Comparison of ENCODE assay signal across 1 cellular context in genomic region chr19:55383789-55384575, GRCh38.
TF ChIP-seq lines count a peak whose summit lies in the region.

A gene with protein sequence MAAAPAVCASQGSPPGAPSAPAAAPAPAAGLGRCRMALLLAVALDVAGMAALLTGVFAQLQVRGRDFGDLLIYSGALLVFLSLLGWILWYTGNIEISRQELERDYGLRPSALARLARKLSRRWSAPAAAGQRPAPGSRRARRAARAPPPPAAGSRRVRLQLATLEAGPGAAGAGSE (minus strand): TSS chr19:55384292. CDS start chr19:55384259, 33 bp downstream.

TF ChIP-seq in neural cell, 6 proteins besides CTCF, POLR2A, EP300 and RAD21 (continued from another document):
- TF ChIP-seq REST (IDR thresholded peaks at IDR 0.05; ENCODE audit: borderline replicate concordance), result no peak
